Comparison of ENCODE assay signal across 20 cellular contexts in genomic region chr13:40076765-40077362, GRCh38.
"Had no signal": no experiment of that assay in that cellular context is flagged by ENCODE, and none has a peak within 500 bp of the region (broad histone marks: within the 10 kb centered on the region; RNA-seq: fewer than 3 reads in every experiment).

No MANE protein-coding gene starts in this region.

- H3K27ac ChIP-seq: colonic mucosa, esophagus muscularis mucosa, parathyroid adenoma, psoas muscle, sigmoid colon, stomach, thoracic aorta had no signal

- H3K27ac Mint-ChIP-seq: endodermal cell, immature natural killer cell, nephron progenitor cell had no signal

- H3K4me1 Mint-ChIP-seq: immature natural killer cell, nephron progenitor cell had no signal

- H3K27me3 ChIP-seq: colonic mucosa, esophagus muscularis mucosa, sigmoid colon, stomach had no signal

- H3K36me3 ChIP-seq: colonic mucosa, esophagus muscularis mucosa, sigmoid colon, stomach, thoracic aorta had no signal

- H3K4me1 ChIP-seq: colonic mucosa, parathyroid adenoma, psoas muscle, sigmoid colon, stomach had no signal

- H3K36me3 Mint-ChIP-seq: immature natural killer cell had no signal

- H3K4me3 Mint-ChIP-seq: endodermal cell, immature natural killer cell, nephron progenitor cell had no signal

- H3K4me3 ChIP-seq: colonic mucosa, esophagus muscularis mucosa, lung, psoas muscle, sigmoid colon, skin epidermis, stomach, thoracic aorta had no signal

- DNase-seq: colonic mucosa; effector CD4-positive, alpha-beta T cell; endodermal cell; immature natural killer cell; kidney; left colon; left ventricle myocardium superior; naive thymus-derived CD4-positive, alpha-beta T cell; nephron progenitor cell; psoas muscle; sigmoid colon; stimulated activated CD4-positive, alpha-beta T cell treated with anti-CD3 and anti-CD28 coated beads, Interleukin-12 subunit alpha, Interleukin-12 subunit beta, amount 100 ng/mL, for 4 hours; stimulated activated naive CD4-positive, alpha-beta T cell; stomach; substantia nigra had no signal

- H3K9me3 ChIP-seq: colonic mucosa, esophagus muscularis mucosa, psoas muscle, sigmoid colon, stomach, thoracic aorta had no signal

- ATAC-seq: left colon; left ventricle myocardium superior; naive thymus-derived CD4-positive, alpha-beta T cell; psoas muscle had no signal
